Comparison of ENCODE assay signal across 18 cellular contexts in the genomic region with DNA sequence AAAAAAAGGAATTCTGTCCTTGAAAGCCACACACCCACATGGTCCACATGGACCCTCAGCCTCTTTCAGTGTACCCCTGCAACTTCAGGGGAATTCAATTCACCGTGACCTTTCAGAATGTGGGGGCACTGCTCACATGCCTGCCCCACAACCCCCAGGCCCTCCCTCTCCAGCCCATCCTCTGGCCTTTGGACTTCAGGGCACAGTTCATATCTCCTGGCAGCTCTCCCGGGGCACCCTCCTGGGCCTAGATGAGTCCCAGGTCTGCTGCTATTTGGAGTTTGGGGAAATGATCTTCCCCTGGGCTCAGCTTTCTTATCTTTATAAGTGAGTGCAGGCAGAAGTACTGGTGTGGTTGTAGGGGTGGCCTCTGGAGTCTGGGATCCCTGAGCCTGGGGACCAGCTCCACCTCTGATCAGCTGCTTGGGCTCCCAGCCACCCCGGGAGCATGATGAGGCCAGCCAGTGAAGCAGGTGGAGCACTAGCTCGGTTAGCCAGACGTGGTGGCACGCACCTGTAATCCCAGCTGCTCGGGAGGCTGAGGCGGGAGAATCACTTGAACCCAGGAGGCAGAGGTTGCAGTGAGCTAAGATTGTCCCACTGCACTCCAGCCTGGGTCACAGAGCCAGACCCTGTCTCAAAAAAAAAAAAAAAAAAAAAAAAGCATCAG. TPM values are rescaled to one million over a fixed set of nuclear protein-coding genes. Genes with fewer than 3 reads are reported as not detected.
DNase-seq lines count a peak whose midpoint lies in the region; ATAC-seq, FAIRE-seq and TF ChIP-seq lines count a peak whose summit lies in the region.
"Had no signal": no experiment of that assay in that cellular context is flagged by ENCODE, and none has a peak within 500 bp of the region (broad histone marks: within the 10 kb centered on the region; RNA-seq: fewer than 3 reads in every experiment).

No MANE protein-coding gene starts in this region.

- no peak overlapping the region for H3K9ac ChIP-seq in HepG2 (ENCODE audit: insufficient read depth, low read depth, low read length)

- TF ChIP-seq CTCF in Peyer's patch (IDR thresholded peaks at IDR 0.05), result no peak
- TF ChIP-seq CTCF in HepG2 (CRISPR knock-in tag; IDR thresholded peaks at IDR 0.05), result no peak
- TF ChIP-seq CTCF in osteoblast (IDR thresholded peaks at IDR 0.05; ENCODE audit: extremely low read depth, low read depth, low read length), result no peak

- H2AFZ ChIP-seq in HepG2 (ENCODE audit: low read length), result no peak overlapping the region
- no peak overlapping the region for H2AFZ ChIP-seq in osteoblast (ENCODE audit: low read length)

- WGBS in HepG2 (ENCODE audit: low lambda C conversion rate), result 1% methylated on average over 8 of the region's 8 CpGs

- intact Hi-C loops in HepG2 (cut with micrococcal nuclease; ENCODE audit: unreplicated experiment), result no loop called here

- H3K36me3 ChIP-seq in Peyer's patch, result no peaks in the 10 kb centered on the region
- H3K36me3 ChIP-seq in HepG2 (replicated peaks in 1 of 2; ENCODE audit: control insufficient read depth in 1 of 2, insufficient read depth in 2 of 2, low read length in 2 of 2), result no peaks in the 10 kb centered on the region
- no peaks in the 10 kb centered on the region for H3K36me3 ChIP-seq in osteoblast (ENCODE audit: insufficient read depth, low read length)
- H3K36me3 ChIP-seq: BE2C, HAP-1 had no signal

- no peaks in the 10 kb centered on the region for H3K79me2 ChIP-seq in HepG2 (ENCODE audit: insufficient read depth, low read length)
- no peaks in the 10 kb centered on the region for H3K79me2 ChIP-seq in osteoblast (ENCODE audit: insufficient read depth, low read length)

- H3K4me3 ChIP-seq in Peyer's patch, result no peak overlapping the region
- H3K4me3 ChIP-seq in HepG2 (replicated peaks in 1 of 3; ENCODE audit: insufficient read depth in 1 of 3, low read depth in 2 of 3, low read length in 3 of 3), result no peak overlapping the region; a peak in 1 of 6 replicates
- no peak overlapping the region for H3K4me3 ChIP-seq in osteoblast (ENCODE audit: insufficient read depth, low read length)
- H3K4me3 ChIP-seq: A549, HAP-1 had no signal

- H3K9me3 ChIP-seq in Peyer's patch (no peaks in the 10 kb centered on the region), HepG2 (ENCODE audit: low read length) (no peaks in the 10 kb centered on the region), osteoblast (ENCODE audit: low read depth, low read length) (no peaks in the 10 kb centered on the region)
- H3K9me3 ChIP-seq: A549, BE2C, HAP-1 had no signal

- peak; percentile 11 for DNase-seq in OCI-M1 (lab: John Stamatoyannopoulos, UW)
- peak in 2 of 3 donors; percentile 64 to 81 for DNase-seq in Peyer's patch
- no peak for DNase-seq in HepG2 (ENCODE audit: low spot score)
- peak; percentile 49 for DNase-seq in osteoblast (ENCODE audit: insufficient read length, low spot score, missing footprints)
- no peak for DNase-seq in activated effector memory CD4-positive, alpha-beta T cell treated with Interleukin-2 at 50 U/mL for 16 hours
- no peak for DNase-seq in hepatic stellate cell (ENCODE audit: low spot score)
- DNase-seq: BE2C; CD4-positive, alpha-beta memory T cell; DMS153; DMS79 treated with DMSO at 0.1 percent for 48 hours; EL had no signal

- no peaks in the 10 kb centered on the region for H4K20me1 ChIP-seq in HepG2 (ENCODE audit: insufficient read depth, low read length)
- H4K20me1 ChIP-seq in osteoblast (ENCODE audit: insufficient read depth, low read length), result no peaks in the 10 kb centered on the region

- FAIRE-seq in HepG2 (lab: Jason Lieb, UNC), result no peak
- FAIRE-seq: A549, G401.6, GM12891, H1, HTR-8/SVneo had no signal

- CTCF ChIA-PET in HepG2 (lab: Yijun Ruan, JAX; ENCODE audit: low intra/inter-chr PET ratio, low total read pairs), result no interaction called here

- no peak for TF ChIP-seq POLR2A in Peyer's patch (IDR thresholded peaks at IDR 0.05)
- TF ChIP-seq POLR2A in HepG2 (IDR thresholded peaks at IDR 0.05; ENCODE audit: insufficient read depth in 1 of 2, low read depth in 2 of 2, low read length in 2 of 2), result no peak

- no peak for TF ChIP-seq RAD21 in HepG2 (CRISPR knock-in tag; IDR thresholded peaks at IDR 0.05)

- H3K4me2 ChIP-seq in HepG2 (ENCODE audit: low read depth, low read length), result peak overlapping the region; percentile 43; the same call in 1 of the 2 replicates
- H3K4me2 ChIP-seq in osteoblast (ENCODE audit: insufficient read depth, low read length), result no peak overlapping the region
- H3K4me2 ChIP-seq: A549 had no signal

- no peaks in the 10 kb centered on the region for H3K27me3 ChIP-seq in Peyer's patch
- H3K27me3 ChIP-seq in HepG2 (ENCODE audit: control insufficient read depth in 1 of 2, insufficient read depth in 2 of 2, low read length in 2 of 2), result peaks cover 3% of the 10 kb centered on the region in 2 experiments; a peak in 3 of 5 replicates
- H3K27me3 ChIP-seq in osteoblast (ENCODE audit: insufficient read depth, low read length), result no peaks in the 10 kb centered on the region
- H3K27me3 ChIP-seq: BE2C had no signal

- no peak for TF ChIP-seq EP300 in HepG2 (IDR thresholded peaks at IDR 0.05; ENCODE audit: low read depth in 2 of 2, low read length in 2 of 2)
- TF ChIP-seq EP300 in HepG2 (CRISPR knock-in tag; IDR thresholded peaks at IDR 0.05; ENCODE audit: borderline replicate concordance), result no peak

- no peaks in the 10 kb centered on the region for H3K4me1 ChIP-seq in Peyer's patch
- H3K4me1 ChIP-seq in HepG2 (ENCODE audit: insufficient read depth, low read length), result peaks cover 17% of the 10 kb centered on the region
- no peaks in the 10 kb centered on the region for H3K4me1 ChIP-seq in osteoblast (ENCODE audit: insufficient read depth, low read length)
- H3K4me1 ChIP-seq: A549, BE2C, HAP-1 had no signal

- no TSS peak for BruUV-seq in HepG2 (replicated peaks; lab: Mats Ljungman, UMichigan)

- peak; percentile 44 for ATAC-seq in HepG2
- ATAC-seq: A549 had no signal

- peak overlapping the region in 1 of 4 donors; percentile 46 for H3K27ac ChIP-seq in Peyer's patch
- H3K27ac ChIP-seq in HepG2 (ENCODE audit: extremely low read length, insufficient read depth, low read length), result no peak overlapping the region
- H3K27ac ChIP-seq in osteoblast (ENCODE audit: low read depth, low read length), result no peak overlapping the region
- H3K27ac ChIP-seq: A549, C4-2B had no signal

- POLR2A ChIA-PET in HepG2 (lab: Yijun Ruan, JAX), result interaction anchor here (0.6 to 1.4 kb wide), 2 partner anchors 38 to 45 kb away, joined by 3 read pairs; no protein-coding TSS in a partner anchor

- in situ Hi-C loops in HepG2 (cut with HindIII; ENCODE audit: extremely low pct_ligation_motif_present, low pct_unique_long_range_greater_than_20kb), result no loop called here

RNA-seq across cellular contexts. Expression of gene C1orf167, which starts 15.8 kb away (rescaled TPM):
- total RNA-seq in Peyer's patch (not detected), HepG2 (2016; rRNA removed; fragmentation: Illumina TruSeq; extraction: Trizol) (not detected in 2 replicates), osteoblast (under 0.01 TPM in 1 of 2 replicates, not detected in the other)
- not detected in 2 replicates for total RNA-seq in HepG2 (2016; cell fraction: cytosol; rRNA removed; fragmentation: Illumina TruSeq; extraction: Trizol; ENCODE audit: low read depth)
- not detected in 2 replicates for total RNA-seq in HepG2 (2016; cell fraction: insoluble cytoplasmic fraction; rRNA removed; fragmentation: Illumina TruSeq; extraction: Trizol)
- not detected in 2 replicates for total RNA-seq in HepG2 (2016; cell fraction: membrane; rRNA removed; fragmentation: Illumina TruSeq; extraction: Trizol)
- not detected in 2 replicates for total RNA-seq in HepG2 (2016; cell fraction: nucleus; rRNA removed; fragmentation: Illumina TruSeq; extraction: Trizol)
- not detected in 2 replicates for polyA plus RNA-seq in HepG2 (2011; rRNA removed)
- polyA plus RNA-seq in HepG2 (2011; cell fraction: cytosol; rRNA removed), result not detected in 2 replicates
- polyA plus RNA-seq in HepG2 (2011; cell fraction: nucleus; rRNA removed), result 0.19 TPM in 1 of 2 replicates, not detected in the other
- polyA plus RNA-seq in HepG2 (2012), result 0.72 TPM in 1 of 2 replicates, not detected in the other
- polyA plus RNA-seq in HepG2 (2016; cell fraction: cytosol; fragmentation: Illumina TruSeq; extraction: Trizol; ENCODE audit: low read depth), result not detected in 2 replicates
- not detected in 2 replicates for polyA plus RNA-seq in HepG2 (2016; cell fraction: insoluble cytoplasmic fraction; fragmentation: Illumina TruSeq; extraction: Trizol; ENCODE audit: low read depth)
- polyA plus RNA-seq in HepG2 (2016; cell fraction: membrane; fragmentation: Illumina TruSeq; extraction: Trizol; ENCODE audit: low read depth), result not detected in 2 replicates
- not detected in 2 replicates for polyA plus RNA-seq in HepG2 (2016; cell fraction: nucleus; fragmentation: Illumina TruSeq; extraction: Trizol; ENCODE audit: insufficient read depth, low read depth)
- not detected in 2 replicates for polyA minus RNA-seq in HepG2 (2011; rRNA and poly(A)+ RNA removed; ENCODE audit: low replicate concordance)
- polyA minus RNA-seq in HepG2 (2011; cell fraction: cytosol; rRNA and poly(A)+ RNA removed), result not detected in 2 replicates
- polyA minus RNA-seq in HepG2 (2011; cell fraction: nucleus; rRNA and poly(A)+ RNA removed), result not detected in 2 replicates
- total RNA-seq: CD4-positive, alpha-beta memory T cell had no signal
- polyA plus RNA-seq: A549; CD4-positive, alpha-beta memory T cell had no signal

RNA-seq across cellular contexts. Expression of gene MTHFR, which starts 28.0 kb away (rescaled TPM):
- total RNA-seq in Peyer's patch, result 100 to 1,000 TPM in 1 of 4 donors, 10 to 100 TPM in 3; 82.0 to 130 (median 87.3) TPM
- 5.0 and 8.2 TPM in 2 replicates for total RNA-seq in HepG2 (2016; rRNA removed; fragmentation: Illumina TruSeq; extraction: Trizol)
- total RNA-seq in HepG2 (2016; cell fraction: cytosol; rRNA removed; fragmentation: Illumina TruSeq; extraction: Trizol; ENCODE audit: low read depth), result 4.1 and 5.4 TPM in 2 replicates
- 4.9 and 8.0 TPM in 2 replicates for total RNA-seq in HepG2 (2016; cell fraction: insoluble cytoplasmic fraction; rRNA removed; fragmentation: Illumina TruSeq; extraction: Trizol)
- total RNA-seq in HepG2 (2016; cell fraction: membrane; rRNA removed; fragmentation: Illumina TruSeq; extraction: Trizol), result 5.9 and 7.6 TPM in 2 replicates
- 10.1 and 14.4 TPM in 2 replicates for total RNA-seq in HepG2 (2016; cell fraction: nucleus; rRNA removed; fragmentation: Illumina TruSeq; extraction: Trizol)
- polyA plus RNA-seq in HepG2 (2011; rRNA removed), result 3.8 and 6.8 TPM in 2 replicates
- polyA plus RNA-seq in HepG2 (2011; cell fraction: cytosol; rRNA removed), result 2.8 and 3.4 TPM in 2 replicates
- polyA plus RNA-seq in HepG2 (2011; cell fraction: nucleus; rRNA removed), result 11.8 and 13.3 TPM in 2 replicates
- 2.8 and 3.0 TPM in 2 replicates for polyA plus RNA-seq in HepG2 (2012)
- 0.58 and 0.61 TPM in 2 replicates for polyA plus RNA-seq in HepG2 (2016; cell fraction: cytosol; fragmentation: Illumina TruSeq; extraction: Trizol; ENCODE audit: low read depth)
- polyA plus RNA-seq in HepG2 (2016; cell fraction: insoluble cytoplasmic fraction; fragmentation: Illumina TruSeq; extraction: Trizol; ENCODE audit: low read depth), result 3.6 and 4.9 TPM in 2 replicates
- polyA plus RNA-seq in HepG2 (2016; cell fraction: membrane; fragmentation: Illumina TruSeq; extraction: Trizol; ENCODE audit: low read depth), result 0.73 and 0.76 TPM in 2 replicates
- 8.2 and 9.0 TPM in 2 replicates for polyA plus RNA-seq in HepG2 (2016; cell fraction: nucleus; fragmentation: Illumina TruSeq; extraction: Trizol; ENCODE audit: insufficient read depth, low read depth)
- polyA minus RNA-seq in HepG2 (2011; rRNA and poly(A)+ RNA removed; ENCODE audit: low replicate concordance), result 19.5 and 30.6 TPM in 2 replicates
- polyA minus RNA-seq in HepG2 (2011; cell fraction: cytosol; rRNA and poly(A)+ RNA removed), result 2.5 and 6.1 TPM in 2 replicates
- 22.8 and 22.9 TPM in 2 replicates for polyA minus RNA-seq in HepG2 (2011; cell fraction: nucleus; rRNA and poly(A)+ RNA removed)
- total RNA-seq in osteoblast, result 32.6 and 34.5 TPM in 2 replicates

RNA-seq across cellular contexts. Expression of gene CLCN6, which starts 28.2 kb away (rescaled TPM):
- total RNA-seq in Peyer's patch, result 10 to 100 TPM; 28.4 to 63.7 (median 30.2) TPM
- 10.1 and 19.3 TPM in 2 replicates for total RNA-seq in HepG2 (2016; rRNA removed; fragmentation: Illumina TruSeq; extraction: Trizol)
- 3.7 and 4.0 TPM in 2 replicates for total RNA-seq in HepG2 (2016; cell fraction: cytosol; rRNA removed; fragmentation: Illumina TruSeq; extraction: Trizol; ENCODE audit: low read depth)
- total RNA-seq in HepG2 (2016; cell fraction: insoluble cytoplasmic fraction; rRNA removed; fragmentation: Illumina TruSeq; extraction: Trizol), result 7.6 and 20.5 TPM in 2 replicates
- total RNA-seq in HepG2 (2016; cell fraction: membrane; rRNA removed; fragmentation: Illumina TruSeq; extraction: Trizol), result 5.4 and 6.2 TPM in 2 replicates
- total RNA-seq in HepG2 (2016; cell fraction: nucleus; rRNA removed; fragmentation: Illumina TruSeq; extraction: Trizol), result 39.7 and 42.7 TPM in 2 replicates
- polyA plus RNA-seq in HepG2 (2011; rRNA removed), result 14.9 and 19.9 TPM in 2 replicates
- polyA plus RNA-seq in HepG2 (2011; cell fraction: cytosol; rRNA removed), result 8.3 and 12.0 TPM in 2 replicates
- polyA plus RNA-seq in HepG2 (2011; cell fraction: nucleus; rRNA removed), result 67.2 and 84.3 TPM in 2 replicates
- 25.5 and 26.0 TPM in 2 replicates for polyA plus RNA-seq in HepG2 (2012)
- polyA plus RNA-seq in HepG2 (2016; cell fraction: cytosol; fragmentation: Illumina TruSeq; extraction: Trizol; ENCODE audit: low read depth), result 1.4 and 1.6 TPM in 2 replicates
- 4.8 and 8.2 TPM in 2 replicates for polyA plus RNA-seq in HepG2 (2016; cell fraction: insoluble cytoplasmic fraction; fragmentation: Illumina TruSeq; extraction: Trizol; ENCODE audit: low read depth)
- polyA plus RNA-seq in HepG2 (2016; cell fraction: membrane; fragmentation: Illumina TruSeq; extraction: Trizol; ENCODE audit: low read depth), result 3.7 and 4.3 TPM in 2 replicates
- polyA plus RNA-seq in HepG2 (2016; cell fraction: nucleus; fragmentation: Illumina TruSeq; extraction: Trizol; ENCODE audit: insufficient read depth, low read depth), result 103 and 104 TPM in 2 replicates
- polyA minus RNA-seq in HepG2 (2011; rRNA and poly(A)+ RNA removed; ENCODE audit: low replicate concordance), result 10.8 and 21.4 TPM in 2 replicates
- polyA minus RNA-seq in HepG2 (2011; cell fraction: cytosol; rRNA and poly(A)+ RNA removed), result 8.2 and 9.7 TPM in 2 replicates
- polyA minus RNA-seq in HepG2 (2011; cell fraction: nucleus; rRNA and poly(A)+ RNA removed), result 37.9 and 38.6 TPM in 2 replicates
- 21.0 and 22.4 TPM in 2 replicates for total RNA-seq in osteoblast

RNA-seq across cellular contexts. Expression of gene AGTRAP, which starts 41.9 kb away (rescaled TPM):
- total RNA-seq in Peyer's patch (10 to 100 TPM in 3 of 4 donors, 1 to 10 TPM in 1; 9.5 to 32.2 (median 25.5) TPM), HepG2 (2016; rRNA removed; fragmentation: Illumina TruSeq; extraction: Trizol) (15.7 and 32.0 TPM in 2 replicates), osteoblast (47.7 and 56.5 TPM in 2 replicates)
- total RNA-seq in HepG2 (2016; cell fraction: cytosol; rRNA removed; fragmentation: Illumina TruSeq; extraction: Trizol; ENCODE audit: low read depth), result 18.6 and 25.8 TPM in 2 replicates
- 15.6 and 33.2 TPM in 2 replicates for total RNA-seq in HepG2 (2016; cell fraction: insoluble cytoplasmic fraction; rRNA removed; fragmentation: Illumina TruSeq; extraction: Trizol)
- 23.1 and 27.7 TPM in 2 replicates for total RNA-seq in HepG2 (2016; cell fraction: membrane; rRNA removed; fragmentation: Illumina TruSeq; extraction: Trizol)
- 23.8 and 30.7 TPM in 2 replicates for total RNA-seq in HepG2 (2016; cell fraction: nucleus; rRNA removed; fragmentation: Illumina TruSeq; extraction: Trizol)
- polyA plus RNA-seq in HepG2 (2011; rRNA removed), result 28.3 and 35.4 TPM in 2 replicates
- 29.2 and 46.7 TPM in 2 replicates for polyA plus RNA-seq in HepG2 (2011; cell fraction: cytosol; rRNA removed)
- 39.3 TPM in 2 replicates for polyA plus RNA-seq in HepG2 (2011; cell fraction: nucleus; rRNA removed)
- polyA plus RNA-seq in HepG2 (2012), result 22.4 and 25.3 TPM in 2 replicates
- polyA plus RNA-seq in HepG2 (2016; cell fraction: cytosol; fragmentation: Illumina TruSeq; extraction: Trizol; ENCODE audit: low read depth), result 25.0 and 27.3 TPM in 2 replicates
- 15.8 and 17.2 TPM in 2 replicates for polyA plus RNA-seq in HepG2 (2016; cell fraction: insoluble cytoplasmic fraction; fragmentation: Illumina TruSeq; extraction: Trizol; ENCODE audit: low read depth)
- 26.4 and 29.2 TPM in 2 replicates for polyA plus RNA-seq in HepG2 (2016; cell fraction: membrane; fragmentation: Illumina TruSeq; extraction: Trizol; ENCODE audit: low read depth)
- 49.1 and 50.0 TPM in 2 replicates for polyA plus RNA-seq in HepG2 (2016; cell fraction: nucleus; fragmentation: Illumina TruSeq; extraction: Trizol; ENCODE audit: insufficient read depth, low read depth)
- polyA minus RNA-seq in HepG2 (2011; rRNA and poly(A)+ RNA removed; ENCODE audit: low replicate concordance), result 34.5 and 53.9 TPM in 2 replicates
- 15.4 and 16.0 TPM in 2 replicates for polyA minus RNA-seq in HepG2 (2011; cell fraction: cytosol; rRNA and poly(A)+ RNA removed)
- polyA minus RNA-seq in HepG2 (2011; cell fraction: nucleus; rRNA and poly(A)+ RNA removed), result 8.0 and 8.6 TPM in 2 replicates

Comparison
In these comparisons a context has a peak if more than half of its experiments do, and no peak if none do; other contexts are left out.
1. DNase-seq: peak in OCI-M1 (single experiment), Peyer's patch (2 of 3) and osteoblast (single experiment); none in HepG2 (single experiment), activated effector memory CD4-positive, alpha-beta T cell treated with Interleukin-2 at 50 U/mL for 16 hours (single experiment) and hepatic stellate cell (single experiment).